In genomic region chr6:133526436-133526835, GRCh38 we compare ENCODE assay signal across 1 cellular context.
TF ChIP-seq lines count a peak whose summit lies in the region.

No MANE protein-coding gene starts in this region.

TF ChIP-seq in GM23338, 12 proteins besides CTCF, POLR2A, EP300 and RAD21 (continued from another document):
- TF ChIP-seq ZNF462 (CRISPR knock-in tag; IDR thresholded peaks at IDR 0.05) = no peak
- TF ChIP-seq ZNF114 (CRISPR knock-in tag; IDR thresholded peaks at IDR 0.05) = no peak
TF ChIP-seq in GM23338: peak in this region for 0.
